Comparison of ENCODE assay signal across 9 cellular contexts in the genomic region with DNA sequence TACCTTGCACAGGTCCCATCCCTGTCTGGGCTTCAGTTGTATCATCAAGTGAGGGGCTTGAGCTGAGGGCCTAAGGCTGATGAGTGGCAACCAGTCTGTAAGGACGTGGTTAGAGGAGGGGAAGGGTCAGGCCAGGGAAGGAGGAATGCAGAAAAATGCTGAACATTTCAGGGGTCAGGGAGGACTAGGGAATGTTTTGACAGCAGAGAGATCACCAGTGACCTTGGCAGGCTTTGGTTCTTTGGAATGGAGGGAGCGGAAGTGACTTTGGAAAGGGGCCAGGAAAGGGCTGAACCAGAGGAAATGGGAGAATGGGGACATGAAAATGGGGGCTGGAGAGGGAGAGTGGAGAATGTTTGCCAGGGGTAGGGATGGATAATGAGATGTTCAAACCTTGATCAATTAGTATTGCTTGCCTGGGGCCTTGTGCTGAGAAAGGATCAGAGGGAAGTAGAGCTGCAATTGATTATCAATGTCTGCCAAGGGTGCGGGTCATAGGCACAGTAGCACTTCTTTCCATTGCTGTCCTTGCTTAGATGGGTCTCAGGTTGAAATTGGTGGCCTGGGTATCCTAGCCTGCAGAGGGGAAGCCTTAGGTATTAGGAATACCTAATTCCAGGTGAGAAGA. TPM values are rescaled to one million over a fixed set of nuclear protein-coding genes. Genes with fewer than 3 reads are reported as not detected.
DNase-seq lines count a peak whose midpoint lies in the region; ATAC-seq and TF ChIP-seq lines count a peak whose summit lies in the region.
"Had no signal": no experiment of that assay in that cellular context is flagged by ENCODE, and none has a peak within 500 bp of the region (broad histone marks: within the 10 kb centered on the region; RNA-seq: fewer than 3 reads in every experiment).

No MANE protein-coding gene starts in this region.

- H3K27me3 Mint-ChIP-seq in activated naive CD8-positive, alpha-beta T cell treated with anti-CD3 and anti-CD28 coated beads, Interleukin-2, amount 50 U/mL, for 24 hours = peaks cover 2% of the 10 kb centered on the region

- H3K4me3 Mint-ChIP-seq in activated naive CD8-positive, alpha-beta T cell treated with anti-CD3 and anti-CD28 coated beads, Interleukin-2, amount 50 U/mL, for 24 hours = no peak overlapping the region

- WGBS in smooth muscle cell (ENCODE audit: low lambda C conversion rate) = 87% methylated on average over 3 of the region's 3 CpGs

- in situ Hi-C loops in brain microvascular endothelial cell (cut with HindIII; ENCODE audit: low pct_ligation_motif_present, low sequenced_read_pairs) = no loop called here

- peaks cover 96% of the 10 kb centered on the region for H4K20me1 ChIP-seq in smooth muscle cell (ENCODE audit: low read depth)

- TF ChIP-seq CTCF in smooth muscle cell (IDR thresholded peaks at IDR 0.05; ENCODE audit: borderline replicate concordance, insufficient read depth, poor library complexity, severe bottlenecking) (no peak), brain microvascular endothelial cell (IDR thresholded peaks at IDR 0.05; ENCODE audit: low read depth, low read length, missing control alignments) (no peak)

- no peaks in the 10 kb centered on the region for H3K9me3 ChIP-seq in smooth muscle cell (replicated peaks; ENCODE audit: low read depth)
- H3K9me3 ChIP-seq: SK-N-SH had no signal

- H3K9ac ChIP-seq in smooth muscle cell (ENCODE audit: low read depth) = no peak overlapping the region
- H3K9ac ChIP-seq: SK-N-SH had no signal

- H3F3A ChIP-seq in smooth muscle cell (ENCODE audit: low read depth) = peaks cover 6% of the 10 kb centered on the region

- peak overlapping the region; percentile 35 for H3K27ac ChIP-seq in smooth muscle cell (ENCODE audit: low read depth)
- no peak overlapping the region for H3K27ac ChIP-seq in brain microvascular endothelial cell

- H3K4me2 ChIP-seq in smooth muscle cell = peak overlapping the region; percentile 51
- H3K4me2 ChIP-seq: SK-N-SH had no signal

- no peaks in the 10 kb centered on the region for H3K9me3 Mint-ChIP-seq in activated naive CD8-positive, alpha-beta T cell treated with anti-CD3 and anti-CD28 coated beads, Interleukin-2, amount 50 U/mL, for 24 hours

- H3K4me3 ChIP-seq in smooth muscle cell = no peak overlapping the region
- H3K4me3 ChIP-seq in brain microvascular endothelial cell (ENCODE audit: low read depth, low read length) = no peak overlapping the region

- H3K36me3 ChIP-seq in smooth muscle cell (ENCODE audit: low read depth) (no peaks in the 10 kb centered on the region), brain microvascular endothelial cell (replicated peaks) (no peaks in the 10 kb centered on the region)

- peaks cover 8% of the 10 kb centered on the region for H3K4me1 ChIP-seq in smooth muscle cell (ENCODE audit: low read depth)

- DNase-seq in HT1080 (ENCODE audit: low read depth) = peak; percentile 31
- DNase-seq in activated naive CD8-positive, alpha-beta T cell treated with anti-CD3 and anti-CD28 coated beads, Interleukin-2, amount 50 U/mL, for 24 hours = no peak
- peak; percentile 73 for DNase-seq in hepatic stellate cell (ENCODE audit: low spot score)
- DNase-seq in smooth muscle cell (lab: John Stamatoyannopoulos, UW; ENCODE audit: unreplicated experiment) = no peak
- DNase-seq in activated effector memory CD4-positive, alpha-beta T cell treated with Interleukin-2 at 50 U/mL for 16 hours = no peak
- DNase-seq in brain microvascular endothelial cell = no peak
- DNase-seq: SK-N-SH had no signal

- H3K27ac Mint-ChIP-seq in activated naive CD8-positive, alpha-beta T cell treated with anti-CD3 and anti-CD28 coated beads, Interleukin-2, amount 50 U/mL, for 24 hours = peak overlapping the region; percentile 81

- no peaks in the 10 kb centered on the region for H3K36me3 Mint-ChIP-seq in activated naive CD8-positive, alpha-beta T cell treated with anti-CD3 and anti-CD28 coated beads, Interleukin-2, amount 50 U/mL, for 24 hours (ENCODE audit: low read depth)

- H3K4me1 Mint-ChIP-seq in activated naive CD8-positive, alpha-beta T cell treated with anti-CD3 and anti-CD28 coated beads, Interleukin-2, amount 50 U/mL, for 24 hours = peaks cover 70% of the 10 kb centered on the region

- no peaks in the 10 kb centered on the region for H3K27me3 ChIP-seq in smooth muscle cell (ENCODE audit: low read depth)
- no peaks in the 10 kb centered on the region for H3K27me3 ChIP-seq in brain microvascular endothelial cell (replicated peaks)

- H2AFZ ChIP-seq in smooth muscle cell (ENCODE audit: low read depth) = no peak overlapping the region

- ATAC-seq in activated naive CD8-positive, alpha-beta T cell treated with anti-CD3 and anti-CD28 coated beads, Interleukin-2, amount 50 U/mL, for 24 hours = no peak
- ATAC-seq in HG03095 (IDR thresholded peaks at IDR 0.05; ENCODE audit: unreplicated experiment) = no peak
- no peak for ATAC-seq in GM19328 (IDR thresholded peaks at IDR 0.05; ENCODE audit: unreplicated experiment)

- peaks cover 73% of the 10 kb centered on the region for H3K79me2 ChIP-seq in smooth muscle cell (ENCODE audit: low read depth)

RNA-seq across cellular contexts. Expression of gene LDLRAP1, which starts 7.4 kb away (rescaled TPM):
- 11.6 and 13.8 TPM in 2 replicates for total RNA-seq in HT1080 (2014; rRNA removed; shearing (Covaris generic))
- polyA plus RNA-seq in HT1080 (2015; cell fraction: cytosol; rRNA removed) = 11.1 and 13.0 TPM in 2 replicates
- 13.1 and 13.7 TPM in 2 replicates for polyA plus RNA-seq in HT1080 (2015; cell fraction: nucleus; rRNA removed)
- 16.2 and 19.5 TPM in 2 replicates for total RNA-seq in smooth muscle cell
- 30.5 and 39.0 TPM in 2 replicates for polyA plus RNA-seq in smooth muscle cell

Comparison
In these comparisons a context has a peak if more than half of its experiments do, and no peak if none do; other contexts are left out.
1. DNase-seq: peak in HT1080 (single experiment) and hepatic stellate cell (single experiment); none in activated naive CD8-positive, alpha-beta T cell treated with anti-CD3 and anti-CD28 coated beads, Interleukin-2, amount 50 U/mL, for 24 hours (single experiment), smooth muscle cell (single experiment), activated effector memory CD4-positive, alpha-beta T cell treated with Interleukin-2 at 50 U/mL for 16 hours (single experiment) and brain microvascular endothelial cell (single experiment).